In the genomic region with DNA sequence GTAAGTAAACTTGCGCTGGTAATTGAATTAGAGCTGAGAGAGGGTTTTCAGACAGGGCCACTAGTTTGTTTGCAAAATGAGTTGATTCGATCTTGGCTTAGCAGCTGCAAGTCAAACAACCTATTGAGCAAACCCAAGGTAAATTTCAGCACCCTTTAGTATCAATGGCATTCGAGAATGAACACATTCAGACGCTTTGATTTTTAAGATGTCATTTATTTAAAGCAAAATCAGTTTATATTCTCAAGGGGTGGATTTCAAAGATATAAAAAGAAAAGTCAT, we compare ENCODE assay signal across 19 cellular contexts. TPM values are rescaled to one million over a fixed set of nuclear protein-coding genes. Genes with fewer than 3 reads are reported as not detected.
DNase-seq lines count a peak whose midpoint lies in the region; ATAC-seq and TF ChIP-seq lines count a peak whose summit lies in the region.
"Had no signal": no experiment of that assay in that cellular context is flagged by ENCODE, and none has a peak within 500 bp of the region (broad histone marks: within the 10 kb centered on the region; RNA-seq: fewer than 3 reads in every experiment).

No MANE protein-coding gene starts in this region.

- no peaks in the 10 kb centered on the region for H3K9me3 ChIP-seq in Panc1 (ENCODE audit: control insufficient read depth, insufficient read depth, low read depth, low read length)
- no peaks in the 10 kb centered on the region for H3K9me3 ChIP-seq in thyroid gland
- H3K9me3 ChIP-seq: BE2C, Peyer's patch, SK-N-SH had no signal

- intact Hi-C loops in Panc1 (cut with micrococcal nuclease; ENCODE audit: unreplicated experiment) = no loop called here
- intact Hi-C loops in thyroid gland (cut with DNase I) = no loop called here

- peaks cover 6% of the 10 kb centered on the region for H3K27me3 ChIP-seq in HL-60 (ENCODE audit: insufficient read depth, poor library complexity, severe bottlenecking)
- no peaks in the 10 kb centered on the region for H3K27me3 ChIP-seq in Panc1 (ENCODE audit: control insufficient read depth, insufficient read depth, low read length)
- no peaks in the 10 kb centered on the region for H3K27me3 ChIP-seq in thyroid gland
- H3K27me3 ChIP-seq: BE2C, Peyer's patch had no signal

- no peak for TF ChIP-seq CTCF in HL-60 (IDR thresholded peaks at IDR 0.05; ENCODE audit: insufficient read depth, low read length)
- no peak for TF ChIP-seq CTCF in Panc1 (IDR thresholded peaks at IDR 0.05)
- no peak for TF ChIP-seq CTCF in thyroid gland (IDR thresholded peaks at IDR 0.05)
- no peak for TF ChIP-seq CTCF in GM10248 (IDR thresholded peaks at IDR 0.05; ENCODE audit: control extremely low read depth, extremely low read depth, low read depth, missing control alignments)

- H3K4me1 ChIP-seq in Panc1 (ENCODE audit: control insufficient read depth, insufficient read depth, low read length) (peaks cover 62% of the 10 kb centered on the region), thyroid gland (peaks cover 9 to 34% of the 10 kb centered on the region in 2 donors)
- H3K4me1 ChIP-seq: BE2C had no signal

- H3K27ac ChIP-seq in HL-60 (replicated peaks) (peak overlapping the region; percentile 69), Panc1 (ENCODE audit: low read length) (peak overlapping the region; percentile 98), thyroid gland (peak overlapping the region in 2 of 3 donors; percentile 17 to 46)

- ATAC-seq in Panc1 (no peak), left lobe of liver (peak; percentile 88), HG03520 (IDR thresholded peaks at IDR 0.05; ENCODE audit: unreplicated experiment) (no peak)
- ATAC-seq: CD8-positive, alpha-beta T cell; T-cell had no signal

- DNase-seq in HL-60 (ENCODE audit: low read depth in 1 of 2, low spot score in 1 of 2) (no peak), Panc1 (ENCODE audit: low read depth, low spot score) (no peak), left lobe of liver (ENCODE audit: low spot score) (no peak), thyroid gland (no peak), putamen (ENCODE audit: low spot score) (no peak), GM10248 (ENCODE audit: extremely low spot score) (no peak)
- DNase-seq: BE2C; CD8-positive, alpha-beta T cell; GDM1; HFFc6; NCI-H1417; NCI-H1930; NCI-H2171; NCI-H510A; Peyer's patch; Right ventricle myocardium superior; T-cell had no signal

- POLR2A ChIA-PET in Panc1 (lab: Charles Lee) = interaction anchor here (0.6 to 1.0 kb wide), 3 partner anchors 19 to 114 kb away, joined by 3 to 5 read pairs (median 4); no protein-coding TSS in a partner anchor
- POLR2A ChIA-PET in GM10248 (lab: Yijun Ruan, JAX) = no interaction called here

- no TSS peak for BruUV-seq in Panc1 (replicated peaks; lab: Mats Ljungman, UMichigan)

- H3K4me3 ChIP-seq in HL-60 (replicated peaks; ENCODE audit: insufficient read depth, low read length) = no peak overlapping the region
- H3K4me3 ChIP-seq in Panc1 (ENCODE audit: low read depth in 2 of 2, low read length in 2 of 2) = peak overlapping the region; percentile 9 to 14; a peak in 2 of 4 replicates
- H3K4me3 ChIP-seq in thyroid gland (replicated peaks in 1 of 3) = no peak overlapping the region
- H3K4me3 ChIP-seq: Peyer's patch had no signal

- no peak for TF ChIP-seq POLR2A in thyroid gland (IDR thresholded peaks at IDR 0.05)

- H3K36me3 ChIP-seq in Panc1 (ENCODE audit: control insufficient read depth, insufficient read depth, low read length) (no peaks in the 10 kb centered on the region), thyroid gland (no peaks in the 10 kb centered on the region)
- H3K36me3 ChIP-seq: BE2C, Peyer's patch had no signal

- CTCF ChIA-PET in Panc1 (lab: Charles Lee) = no interaction called here
- CTCF ChIA-PET in GM10248 (lab: Yijun Ruan, JAX) = interaction anchor here (0.9 to 1.6 kb wide), 2 partner anchors 15 to 28 kb away, joined by 3 to 4 read pairs; no protein-coding TSS in a partner anchor

- in situ Hi-C loops in Panc1 (cut with HindIII; ENCODE audit: low pct_unique_long_range_greater_than_20kb, low sequenced_read_pairs) = no loop called here

- WGBS in thyroid gland, 2 donors = 85 to 90% methylated on average over 4 of the region's 4 CpGs

RNA-seq across cellular contexts. Expression of gene TGIF1, which starts 44.2 kb away (rescaled TPM):
- 171 TPM for total RNA-seq in Panc1 (2021; ENCODE audit: unreplicated experiment)
- polyA plus RNA-seq in Panc1 (2012; ENCODE audit: insufficient read length) = 131 TPM
- 14.1 TPM for total RNA-seq in left lobe of liver
- 10 to 100 TPM; 46.4 to 62.3 (median 52.3) TPM for total RNA-seq in thyroid gland

Comparison
In these comparisons a context has a peak if more than half of its experiments do, and no peak if none do; other contexts are left out.
1. H3K27ac ChIP-seq: peak in every context shown above with its lines; median percentile 98 in Panc1; 69 in HL-60; 32 in thyroid gland.
2. H3K4me3 ChIP-seq: peak in Panc1 (2 of 2); none in HL-60 (single experiment) and thyroid gland (0 of 3).